In the genomic region with DNA sequence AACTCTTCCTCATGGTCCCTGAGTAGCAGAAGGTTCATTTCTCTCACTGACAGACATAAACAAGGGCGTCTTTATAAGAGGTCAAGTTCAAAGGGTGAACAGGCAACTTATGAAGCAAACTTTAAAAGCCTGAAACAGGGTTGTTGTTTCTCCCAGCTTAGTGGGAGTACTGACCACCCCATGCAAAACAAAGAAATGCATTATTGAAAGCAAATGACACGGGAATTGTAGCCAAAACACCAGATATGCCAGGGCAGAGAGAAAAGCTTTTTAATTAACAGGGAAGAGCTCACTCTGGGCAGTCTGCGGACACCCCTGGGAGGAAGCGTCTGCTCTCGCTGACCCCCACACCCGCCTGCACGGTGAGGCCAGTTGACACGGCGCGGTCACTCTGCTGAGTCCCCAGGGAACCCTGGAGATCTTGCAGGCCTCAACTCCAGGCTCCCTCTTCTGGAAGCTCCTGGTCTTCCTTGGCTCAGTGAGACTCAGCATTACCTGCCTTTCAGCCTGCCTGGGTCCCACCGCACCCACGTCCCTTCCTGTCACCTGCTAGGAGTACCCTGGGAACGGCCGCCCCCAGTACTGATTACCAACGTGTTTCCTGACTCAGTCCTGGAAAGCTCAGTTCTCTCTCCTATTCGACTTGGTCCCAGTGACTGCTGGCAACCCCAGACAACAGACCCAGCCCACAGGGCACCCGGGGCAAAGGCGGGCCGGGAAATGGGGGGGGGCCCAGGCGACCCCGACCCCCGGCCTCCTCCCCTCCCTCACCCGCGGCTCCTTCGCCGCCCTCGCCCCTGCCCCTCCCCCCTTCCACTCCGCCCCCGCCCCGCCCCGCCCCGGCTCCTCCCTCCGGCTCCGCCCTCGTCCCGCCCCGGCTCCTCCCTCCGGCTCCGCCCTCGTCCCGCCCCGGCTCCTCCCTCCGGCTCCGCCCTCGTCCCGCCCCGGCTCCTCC, we compare ENCODE assay signal across 1 cellular context.
A peak's percentile ranks its signal among the peaks of the same experiment; 100 is the strongest.
TF ChIP-seq lines count a peak whose summit lies in the region.

No MANE protein-coding gene starts in this region.

TF ChIP-seq in HepG2, 621 proteins besides CTCF, POLR2A, EP300 and RAD21 (continues in another document):
- TF ChIP-seq, protein P1, sequence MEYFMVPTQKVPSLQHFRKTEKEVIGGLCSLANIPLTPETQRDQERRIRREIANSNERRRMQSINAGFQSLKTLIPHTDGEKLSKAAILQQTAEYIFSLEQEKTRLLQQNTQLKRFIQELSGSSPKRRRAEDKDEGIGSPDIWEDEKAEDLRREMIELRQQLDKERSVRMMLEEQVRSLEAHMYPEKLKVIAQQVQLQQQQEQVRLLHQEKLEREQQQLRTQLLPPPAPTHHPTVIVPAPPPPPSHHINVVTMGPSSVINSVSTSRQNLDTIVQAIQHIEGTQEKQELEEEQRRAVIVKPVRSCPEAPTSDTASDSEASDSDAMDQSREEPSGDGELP (IDR thresholded peaks at IDR 0.05; ENCODE audit: borderline replicate concordance, low read depth): peak; percentile 30; the same call in 1 of the 2 replicates
- peak; percentile 31; the same call in 1 of the 2 replicates for TF ChIP-seq SALL1 (CRISPR knock-in tag; IDR thresholded peaks at IDR 0.05)
- TF ChIP-seq SP4 (CRISPR knock-in tag; IDR thresholded peaks at IDR 0.05): peak; percentile 67; the same call in 1 of the 2 replicates
- TF ChIP-seq, protein P2, sequence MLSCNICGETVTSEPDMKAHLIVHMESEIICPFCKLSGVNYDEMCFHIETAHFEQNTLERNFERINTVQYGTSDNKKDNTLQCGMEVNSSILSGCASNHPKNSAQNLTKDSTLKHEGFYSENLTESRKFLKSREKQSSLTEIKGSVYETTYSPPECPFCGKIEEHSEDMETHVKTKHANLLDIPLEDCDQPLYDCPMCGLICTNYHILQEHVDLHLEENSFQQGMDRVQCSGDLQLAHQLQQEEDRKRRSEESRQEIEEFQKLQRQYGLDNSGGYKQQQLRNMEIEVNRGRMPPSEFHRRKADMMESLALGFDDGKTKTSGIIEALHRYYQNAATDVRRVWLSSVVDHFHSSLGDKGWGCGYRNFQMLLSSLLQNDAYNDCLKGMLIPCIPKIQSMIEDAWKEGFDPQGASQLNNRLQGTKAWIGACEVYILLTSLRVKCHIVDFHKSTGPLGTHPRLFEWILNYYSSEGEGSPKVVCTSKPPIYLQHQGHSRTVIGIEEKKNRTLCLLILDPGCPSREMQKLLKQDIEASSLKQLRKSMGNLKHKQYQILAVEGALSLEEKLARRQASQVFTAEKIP (CRISPR knock-in tag; IDR thresholded peaks at IDR 0.05; ENCODE audit: borderline replicate concordance): no peak
- TF ChIP-seq ZNF44 (CRISPR knock-in tag; IDR thresholded peaks at IDR 0.05): peak; percentile 39; the same call in 1 of the 2 replicates
- no peak for TF ChIP-seq ZNF788 (CRISPR knock-in tag; IDR thresholded peaks at IDR 0.05; ENCODE audit: borderline replicate concordance)
- TF ChIP-seq, protein P3, sequence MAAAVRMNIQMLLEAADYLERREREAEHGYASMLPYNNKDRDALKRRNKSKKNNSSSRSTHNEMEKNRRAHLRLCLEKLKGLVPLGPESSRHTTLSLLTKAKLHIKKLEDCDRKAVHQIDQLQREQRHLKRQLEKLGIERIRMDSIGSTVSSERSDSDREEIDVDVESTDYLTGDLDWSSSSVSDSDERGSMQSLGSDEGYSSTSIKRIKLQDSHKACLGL (CRISPR knock-in tag; IDR thresholded peaks at IDR 0.05): peak; percentile 66; the same call in 1 of the 2 replicates
- TF ChIP-seq AKAP8 (CRISPR knock-in tag; IDR thresholded peaks at IDR 0.05): no peak
- TF ChIP-seq, protein P4, sequence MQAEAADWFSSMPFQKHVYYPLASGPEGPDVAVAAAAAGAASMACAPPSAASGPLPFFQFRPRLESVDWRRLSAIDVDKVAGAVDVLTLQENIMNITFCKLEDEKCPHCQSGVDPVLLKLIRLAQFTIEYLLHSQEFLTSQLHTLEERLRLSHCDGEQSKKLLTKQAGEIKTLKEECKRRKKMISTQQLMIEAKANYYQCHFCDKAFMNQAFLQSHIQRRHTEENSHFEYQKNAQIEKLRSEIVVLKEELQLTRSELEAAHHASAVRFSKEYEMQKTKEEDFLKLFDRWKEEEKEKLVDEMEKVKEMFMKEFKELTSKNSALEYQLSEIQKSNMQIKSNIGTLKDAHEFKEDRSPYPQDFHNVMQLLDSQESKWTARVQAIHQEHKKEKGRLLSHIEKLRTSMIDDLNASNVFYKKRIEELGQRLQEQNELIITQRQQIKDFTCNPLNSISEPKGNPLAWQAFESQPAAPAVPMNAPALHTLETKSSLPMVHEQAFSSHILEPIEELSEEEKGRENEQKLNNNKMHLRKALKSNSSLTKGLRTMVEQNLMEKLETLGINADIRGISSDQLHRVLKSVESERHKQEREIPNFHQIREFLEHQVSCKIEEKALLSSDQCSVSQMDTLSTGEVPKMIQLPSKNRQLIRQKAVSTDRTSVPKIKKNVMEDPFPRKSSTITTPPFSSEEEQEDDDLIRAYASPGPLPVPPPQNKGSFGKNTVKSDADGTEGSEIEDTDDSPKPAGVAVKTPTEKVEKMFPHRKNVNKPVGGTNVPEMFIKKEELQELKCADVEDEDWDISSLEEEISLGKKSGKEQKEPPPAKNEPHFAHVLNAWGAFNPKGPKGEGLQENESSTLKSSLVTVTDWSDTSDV (CRISPR knock-in tag; IDR thresholded peaks at IDR 0.05): 0 out of 2 replicates have a peak, but pooled peaks have one; percentile 59
- TF ChIP-seq PHF20 (CRISPR knock-in tag; IDR thresholded peaks at IDR 0.05): 0 out of 2 replicates have a peak, but pooled peaks have one; percentile 38
- TF ChIP-seq SATB2 (CRISPR knock-in tag; IDR thresholded peaks at IDR 0.05): no peak
- no peak for TF ChIP-seq ATM (IDR thresholded peaks at IDR 0.05; ENCODE audit: borderline replicate concordance)
- TF ChIP-seq, protein P5, sequence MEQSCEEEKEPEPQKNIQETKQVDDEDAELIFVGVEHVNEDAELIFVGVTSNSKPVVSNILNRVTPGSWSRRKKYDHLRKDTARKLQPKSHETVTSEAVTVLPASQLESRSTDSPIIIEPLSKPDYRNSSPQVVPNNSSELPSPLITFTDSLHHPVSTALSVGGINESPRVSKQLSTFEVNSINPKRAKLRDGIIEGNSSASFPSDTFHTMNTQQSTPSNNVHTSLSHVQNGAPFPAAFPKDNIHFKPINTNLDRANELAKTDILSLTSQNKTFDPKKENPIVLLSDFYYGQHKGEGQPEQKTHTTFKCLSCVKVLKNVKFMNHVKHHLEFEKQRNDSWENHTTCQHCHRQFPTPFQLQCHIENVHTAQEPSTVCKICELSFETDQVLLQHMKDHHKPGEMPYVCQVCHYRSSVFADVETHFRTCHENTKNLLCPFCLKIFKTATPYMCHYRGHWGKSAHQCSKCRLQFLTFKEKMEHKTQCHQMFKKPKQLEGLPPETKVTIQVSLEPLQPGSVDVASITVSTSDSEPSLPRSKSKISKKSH (CRISPR knock-in tag; IDR thresholded peaks at IDR 0.05; ENCODE audit: borderline replicate concordance): 0 out of 2 replicates have a peak, but pooled peaks have one; percentile 64
- TF ChIP-seq, protein P6, sequence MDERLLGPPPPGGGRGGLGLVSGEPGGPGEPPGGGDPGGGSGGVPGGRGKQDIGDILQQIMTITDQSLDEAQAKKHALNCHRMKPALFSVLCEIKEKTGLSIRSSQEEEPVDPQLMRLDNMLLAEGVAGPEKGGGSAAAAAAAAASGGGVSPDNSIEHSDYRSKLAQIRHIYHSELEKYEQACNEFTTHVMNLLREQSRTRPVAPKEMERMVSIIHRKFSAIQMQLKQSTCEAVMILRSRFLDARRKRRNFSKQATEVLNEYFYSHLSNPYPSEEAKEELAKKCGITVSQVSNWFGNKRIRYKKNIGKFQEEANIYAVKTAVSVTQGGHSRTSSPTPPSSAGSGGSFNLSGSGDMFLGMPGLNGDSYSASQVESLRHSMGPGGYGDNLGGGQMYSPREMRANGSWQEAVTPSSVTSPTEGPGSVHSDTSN (CRISPR knock-in tag; IDR thresholded peaks at IDR 0.05): no peak
- no peak for TF ChIP-seq ZBTB7B (CRISPR knock-in tag; IDR thresholded peaks at IDR 0.05)
- TF ChIP-seq ZNF331 (CRISPR knock-in tag; IDR thresholded peaks at IDR 0.05): no peak
- TF ChIP-seq, protein P7, sequence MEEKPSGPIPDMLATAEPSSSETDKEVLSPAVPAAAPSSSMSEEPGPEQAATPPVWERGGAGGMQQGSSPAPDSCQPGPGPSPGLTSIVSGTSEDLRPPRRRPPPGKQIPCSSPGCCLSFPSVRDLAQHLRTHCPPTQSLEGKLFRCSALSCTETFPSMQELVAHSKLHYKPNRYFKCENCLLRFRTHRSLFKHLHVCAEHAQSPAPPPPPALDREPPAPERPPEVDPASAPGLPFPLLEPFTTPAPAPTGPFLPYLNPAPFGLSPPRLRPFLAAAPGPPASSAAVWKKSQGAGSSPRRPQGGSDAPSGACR (CRISPR knock-in tag; IDR thresholded peaks at IDR 0.05): no peak
- TF ChIP-seq NFKB2 (CRISPR knock-in tag; IDR thresholded peaks at IDR 0.05; ENCODE audit: borderline replicate concordance): peak; percentile 67; the same call in 1 of the 2 replicates
- TF ChIP-seq, protein P8, sequence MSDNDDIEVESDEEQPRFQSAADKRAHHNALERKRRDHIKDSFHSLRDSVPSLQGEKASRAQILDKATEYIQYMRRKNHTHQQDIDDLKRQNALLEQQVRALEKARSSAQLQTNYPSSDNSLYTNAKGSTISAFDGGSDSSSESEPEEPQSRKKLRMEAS (IDR thresholded peaks at IDR 0.05): 0 out of 2 replicates have a peak, but pooled peaks have one; percentile 27
- TF ChIP-seq SRF (IDR thresholded peaks at IDR 0.05; ENCODE audit: low read depth, low read length): no peak
- TF ChIP-seq ZSCAN21 (CRISPR knock-in tag; IDR thresholded peaks at IDR 0.05; ENCODE audit: borderline replicate concordance): 0 out of 2 replicates have a peak, but pooled peaks have one; percentile 38
- peak; percentile 79; the same call in 1 of the 2 replicates for TF ChIP-seq NRL (CRISPR knock-in tag; IDR thresholded peaks at IDR 0.05; ENCODE audit: borderline replicate concordance)
- TF ChIP-seq, protein P9, sequence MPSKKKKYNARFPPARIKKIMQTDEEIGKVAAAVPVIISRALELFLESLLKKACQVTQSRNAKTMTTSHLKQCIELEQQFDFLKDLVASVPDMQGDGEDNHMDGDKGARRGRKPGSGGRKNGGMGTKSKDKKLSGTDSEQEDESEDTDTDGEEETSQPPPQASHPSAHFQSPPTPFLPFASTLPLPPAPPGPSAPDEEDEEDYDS (CRISPR knock-in tag; IDR thresholded peaks at IDR 0.05): no peak
- TF ChIP-seq ZNF205 (CRISPR knock-in tag; IDR thresholded peaks at IDR 0.05): no peak
- TF ChIP-seq, protein P10, sequence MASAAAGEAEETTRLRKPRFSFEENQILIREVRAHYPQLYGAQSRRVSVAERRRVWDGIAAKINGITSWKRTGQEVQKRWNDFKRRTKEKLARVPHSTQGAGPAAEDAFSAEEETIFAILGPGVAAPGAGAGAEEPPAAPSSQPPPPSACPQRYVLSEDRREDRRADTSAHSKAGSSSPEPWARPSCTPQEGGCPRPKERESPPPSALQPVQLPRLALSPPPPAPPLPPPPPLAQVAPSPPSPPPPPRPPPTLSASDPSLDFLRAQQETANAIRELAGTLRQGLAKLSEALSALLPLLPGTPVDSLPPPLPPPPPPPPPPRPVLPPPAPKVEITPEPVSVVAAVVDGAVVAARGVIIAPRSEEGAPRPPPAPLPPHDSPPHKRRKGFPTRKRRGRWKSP (CRISPR knock-in tag; IDR thresholded peaks at IDR 0.05): no peak; the same call in 1 of the 2 replicates
- TF ChIP-seq MEIS1 (CRISPR knock-in tag; IDR thresholded peaks at IDR 0.05; ENCODE audit: borderline replicate concordance): no peak
- TF ChIP-seq, protein P11, sequence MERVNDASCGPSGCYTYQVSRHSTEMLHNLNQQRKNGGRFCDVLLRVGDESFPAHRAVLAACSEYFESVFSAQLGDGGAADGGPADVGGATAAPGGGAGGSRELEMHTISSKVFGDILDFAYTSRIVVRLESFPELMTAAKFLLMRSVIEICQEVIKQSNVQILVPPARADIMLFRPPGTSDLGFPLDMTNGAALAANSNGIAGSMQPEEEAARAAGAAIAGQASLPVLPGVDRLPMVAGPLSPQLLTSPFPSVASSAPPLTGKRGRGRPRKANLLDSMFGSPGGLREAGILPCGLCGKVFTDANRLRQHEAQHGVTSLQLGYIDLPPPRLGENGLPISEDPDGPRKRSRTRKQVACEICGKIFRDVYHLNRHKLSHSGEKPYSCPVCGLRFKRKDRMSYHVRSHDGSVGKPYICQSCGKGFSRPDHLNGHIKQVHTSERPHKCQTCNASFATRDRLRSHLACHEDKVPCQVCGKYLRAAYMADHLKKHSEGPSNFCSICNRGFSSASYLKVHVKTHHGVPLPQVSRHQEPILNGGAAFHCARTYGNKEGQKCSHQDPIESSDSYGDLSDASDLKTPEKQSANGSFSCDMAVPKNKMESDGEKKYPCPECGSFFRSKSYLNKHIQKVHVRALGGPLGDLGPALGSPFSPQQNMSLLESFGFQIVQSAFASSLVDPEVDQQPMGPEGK (CRISPR knock-in tag; IDR thresholded peaks at IDR 0.05): peak; percentile 49; the same call in 1 of the 2 replicates
- TF ChIP-seq, protein P12, sequence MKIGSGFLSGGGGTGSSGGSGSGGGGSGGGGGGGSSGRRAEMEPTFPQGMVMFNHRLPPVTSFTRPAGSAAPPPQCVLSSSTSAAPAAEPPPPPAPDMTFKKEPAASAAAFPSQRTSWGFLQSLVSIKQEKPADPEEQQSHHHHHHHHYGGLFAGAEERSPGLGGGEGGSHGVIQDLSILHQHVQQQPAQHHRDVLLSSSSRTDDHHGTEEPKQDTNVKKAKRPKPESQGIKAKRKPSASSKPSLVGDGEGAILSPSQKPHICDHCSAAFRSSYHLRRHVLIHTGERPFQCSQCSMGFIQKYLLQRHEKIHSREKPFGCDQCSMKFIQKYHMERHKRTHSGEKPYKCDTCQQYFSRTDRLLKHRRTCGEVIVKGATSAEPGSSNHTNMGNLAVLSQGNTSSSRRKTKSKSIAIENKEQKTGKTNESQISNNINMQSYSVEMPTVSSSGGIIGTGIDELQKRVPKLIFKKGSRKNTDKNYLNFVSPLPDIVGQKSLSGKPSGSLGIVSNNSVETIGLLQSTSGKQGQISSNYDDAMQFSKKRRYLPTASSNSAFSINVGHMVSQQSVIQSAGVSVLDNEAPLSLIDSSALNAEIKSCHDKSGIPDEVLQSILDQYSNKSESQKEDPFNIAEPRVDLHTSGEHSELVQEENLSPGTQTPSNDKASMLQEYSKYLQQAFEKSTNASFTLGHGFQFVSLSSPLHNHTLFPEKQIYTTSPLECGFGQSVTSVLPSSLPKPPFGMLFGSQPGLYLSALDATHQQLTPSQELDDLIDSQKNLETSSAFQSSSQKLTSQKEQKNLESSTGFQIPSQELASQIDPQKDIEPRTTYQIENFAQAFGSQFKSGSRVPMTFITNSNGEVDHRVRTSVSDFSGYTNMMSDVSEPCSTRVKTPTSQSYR (CRISPR knock-in tag; IDR thresholded peaks at IDR 0.05; ENCODE audit: borderline replicate concordance): 0 out of 2 replicates have a peak, but pooled peaks have one; percentile 13
- 0 out of 2 replicates have a peak, but pooled peaks have one; percentile 33 for TF ChIP-seq ZNF670 (CRISPR knock-in tag; IDR thresholded peaks at IDR 0.05; ENCODE audit: borderline replicate concordance)
- TF ChIP-seq ZNF382 (CRISPR knock-in tag; IDR thresholded peaks at IDR 0.05; ENCODE audit: borderline replicate concordance): no peak
- no peak for TF ChIP-seq CENPT (CRISPR knock-in tag; IDR thresholded peaks at IDR 0.05; ENCODE audit: low read depth)
- TF ChIP-seq CBFB (CRISPR knock-in tag; IDR thresholded peaks at IDR 0.05): no peak
- TF ChIP-seq XRCC5 (optimal IDR thresholded peaks at IDR 0.05; ENCODE audit: low read length): peak; percentile 48
- TF ChIP-seq ELF1 (CRISPR knock-in tag; IDR thresholded peaks at IDR 0.05): peak; percentile 9; the same call in 1 of the 2 replicates
- TF ChIP-seq, protein P13, sequence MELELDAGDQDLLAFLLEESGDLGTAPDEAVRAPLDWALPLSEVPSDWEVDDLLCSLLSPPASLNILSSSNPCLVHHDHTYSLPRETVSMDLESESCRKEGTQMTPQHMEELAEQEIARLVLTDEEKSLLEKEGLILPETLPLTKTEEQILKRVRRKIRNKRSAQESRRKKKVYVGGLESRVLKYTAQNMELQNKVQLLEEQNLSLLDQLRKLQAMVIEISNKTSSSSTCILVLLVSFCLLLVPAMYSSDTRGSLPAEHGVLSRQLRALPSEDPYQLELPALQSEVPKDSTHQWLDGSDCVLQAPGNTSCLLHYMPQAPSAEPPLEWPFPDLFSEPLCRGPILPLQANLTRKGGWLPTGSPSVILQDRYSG (CRISPR knock-in tag; IDR thresholded peaks at IDR 0.05): no peak
- TF ChIP-seq THAP11 (CRISPR knock-in tag; IDR thresholded peaks at IDR 0.05): no peak
